Comparison of ENCODE assay signal across 8 cellular contexts in genomic region chr18:2905802-2906521, GRCh38. TPM values are rescaled to one million over a fixed set of nuclear protein-coding genes. Genes with fewer than 3 reads are reported as not detected.
DNase-seq lines count a peak whose midpoint lies in the region; ATAC-seq and TF ChIP-seq lines count a peak whose summit lies in the region.

No MANE protein-coding gene starts in this region.

- TF ChIP-seq CTCF in AG04449 (IDR thresholded peaks at IDR 0.05; ENCODE audit: insufficient read depth, low read length, missing control alignments), result no peak

- H3K4me3 ChIP-seq in AG04449 (ENCODE audit: low read depth, low read length), result peak overlapping the region; percentile 61

- in situ Hi-C loops in SK-MEL-5 (cut with HindIII; ENCODE audit: low pct_unique_long_range_greater_than_20kb, low sequenced_read_pairs), result no loop called here

- DNase-seq in AG04449 (ENCODE audit: low read depth, low spot score) (no peak), SK-MEL-5 (ENCODE audit: low read depth, low spot score) (peak; percentile 42), astrocyte of the hippocampus (ENCODE audit: low read depth, low spot score) (peak; percentile 36), islet precursor cell (peak; percentile 82)
- peak; percentile 17 to 47 for DNase-seq in stimulated activated CD4-positive, alpha-beta T cell treated with anti-CD3 and anti-CD28 coated beads, Interleukin-1b, Interleukin-23, amount 100 ng/mL, for 4 hours (ENCODE audit: low read depth in 2 of 2)

- CTCF ChIA-PET in AG04449 (lab: Yijun Ruan, JAX), result interaction anchor here (0.8 kb wide), 1 partner anchor 10 kb away, joined by 3 read pairs; no protein-coding TSS in a partner anchor

- ATAC-seq in GM18519 (IDR thresholded peaks at IDR 0.05; ENCODE audit: low FRiP score, unreplicated experiment) (peak; percentile 21), HG03095 (IDR thresholded peaks at IDR 0.05; ENCODE audit: unreplicated experiment) (peak; percentile 23), HG02970 (IDR thresholded peaks at IDR 0.05; ENCODE audit: low FRiP score, unreplicated experiment) (no peak)

- POLR2A ChIA-PET in AG04449 (lab: Yijun Ruan, JAX), result interaction anchor here (0.6 to 0.8 kb wide), 4 partner anchors 25 to 330 kb away, joined by 3 to 5 read pairs (median 4); no protein-coding TSS in a partner anchor

RNA-seq across cellular contexts. Expression of gene EMILIN2, which starts 59.2 kb away (rescaled TPM):
- 16.4 and 17.7 TPM in 2 replicates for total RNA-seq in SK-MEL-5 (2014; rRNA removed; shearing (Covaris generic))
- polyA plus RNA-seq in SK-MEL-5 (2015; cell fraction: cytosol; rRNA removed), result 29.5 and 33.8 TPM in 2 replicates
- 13.3 and 24.3 TPM in 2 replicates for polyA plus RNA-seq in SK-MEL-5 (2015; cell fraction: nucleus; rRNA removed)
